Comparison of ENCODE assay signal across 32 cellular contexts in genomic region chr18:69804776-69805501, GRCh38.
"Had no signal": no experiment of that assay in that cellular context is flagged by ENCODE, and none has a peak within 500 bp of the region (broad histone marks: within the 10 kb centered on the region; RNA-seq: fewer than 3 reads in every experiment).

No MANE protein-coding gene starts in this region.

- H3K27ac Mint-ChIP-seq: activated B cell treated with CpG ODN at 0.5 μM for 24 hours; activated CD4-positive, alpha-beta memory T cell treated with anti-CD3 and anti-CD28 coated beads for 36 hours; activated CD4-positive, alpha-beta T cell treated with anti-CD3 and anti-CD28 coated beads, Interleukin-2, amount 10 ng/mL, durations not matched to agents 24 days and 14 days; activated CD8-positive, alpha-beta T cell treated with anti-CD3 and anti-CD28 coated beads for 36 hours; activated naive CD4-positive, alpha-beta T cell treated with anti-CD3 and anti-CD28 coated beads for 36 hours; activated naive CD4-positive, alpha-beta T cell treated with anti-CD3 and anti-CD28 coated beads, Interleukin-2, amount 50 U/mL, for 72 hours; activated naive CD8-positive, alpha-beta T cell treated with anti-CD3 and anti-CD28 coated beads for 36 hours; activated T-helper 2 cell treated with anti-CD3 and anti-CD28 coated beads, Interferon-gamma antibody, Interleukin-2, Interleukin-4, amounts not matched to agents 10 μg/mL and 5 μg/mL and 100 μg/mL, durations not matched to agents 14 hours and 24 hours and 36 hours; T-helper 1 cell treated with Interleukin-12 subunit alpha and Interleukin-12 subunit beta and Interleukin-4 antibody, amounts not matched to agents 30 μg/mL and 1 μg/mL, for 36 hours; T-helper 2 cell treated with Interferon-gamma antibody and Interleukin-4, amounts not matched to agents 5 μg/mL and 100 μg/mL, for 36 hours had no signal

- H3K4me1 Mint-ChIP-seq: activated B cell treated with CpG ODN at 0.5 μM for 24 hours; activated CD4-positive, alpha-beta T cell treated with anti-CD3 and anti-CD28 coated beads, Interleukin-2, amount 10 ng/mL, durations not matched to agents 24 days and 14 days; activated naive CD8-positive, alpha-beta T cell treated with anti-CD3 and anti-CD28 coated beads for 36 hours had no signal

- H3K27ac ChIP-seq: adrenal gland, body of pancreas, brain microvascular endothelial cell, breast epithelium, VCaP had no signal

- H3K4me1 ChIP-seq: adrenal gland, body of pancreas, breast epithelium had no signal

- H3K27me3 Mint-ChIP-seq: activated B cell treated with CpG ODN at 0.5 μM for 24 hours; activated CD4-positive, alpha-beta memory T cell treated with anti-CD3 and anti-CD28 coated beads for 36 hours; activated CD4-positive, alpha-beta T cell treated with anti-CD3 and anti-CD28 coated beads, Interleukin-2, amount 10 ng/mL, durations not matched to agents 24 days and 14 days; activated CD8-positive, alpha-beta T cell treated with anti-CD3 and anti-CD28 coated beads for 36 hours; activated naive CD8-positive, alpha-beta T cell treated with anti-CD3 and anti-CD28 coated beads for 36 hours had no signal

- H3K9me3 Mint-ChIP-seq: activated CD4-positive, alpha-beta memory T cell treated with anti-CD3 and anti-CD28 coated beads for 36 hours; activated CD8-positive, alpha-beta T cell treated with anti-CD3 and anti-CD28 coated beads for 36 hours; activated naive CD4-positive, alpha-beta T cell treated with anti-CD3 and anti-CD28 coated beads for 36 hours; activated naive CD4-positive, alpha-beta T cell treated with anti-CD3 and anti-CD28 coated beads, Interleukin-2, amount 50 U/mL, for 72 hours; activated naive CD8-positive, alpha-beta T cell treated with anti-CD3 and anti-CD28 coated beads for 36 hours; activated T-helper 2 cell treated with anti-CD3 and anti-CD28 coated beads, Interferon-gamma antibody, Interleukin-2, Interleukin-4, amounts not matched to agents 10 μg/mL and 5 μg/mL and 100 μg/mL, durations not matched to agents 14 hours and 24 hours and 36 hours; T-helper 1 cell treated with Interleukin-12 subunit alpha and Interleukin-12 subunit beta and Interleukin-4 antibody, amounts not matched to agents 30 μg/mL and 1 μg/mL, for 36 hours; T-helper 2 cell treated with Interferon-gamma antibody and Interleukin-4, amounts not matched to agents 5 μg/mL and 100 μg/mL, for 36 hours had no signal

- DNase-seq: activated B cell treated with CpG ODN at 0.5 μM for 24 hours; activated CD4-positive, alpha-beta memory T cell treated with anti-CD3 and anti-CD28 coated beads for 36 hours; activated CD4-positive, alpha-beta T cell treated with anti-CD3 and anti-CD28 coated beads for 4 hours; activated CD4-positive, alpha-beta T cell treated with anti-CD3 and anti-CD28 coated beads, Interleukin-2, amount 10 ng/mL, durations not matched to agents 24 days and 14 days; activated CD4-positive, alpha-beta T cell treated with anti-CD3 and anti-CD28 coated beads, Interleukin-2, amount 50 U/mL, for 1 hour; activated CD4-positive, alpha-beta T cell treated with anti-CD3 and anti-CD28 coated beads, Interleukin-2, amount 50 U/mL, for 4 hours; activated CD4-positive, CD25-positive, alpha-beta regulatory T cell treated with anti-CD3 and anti-CD28 coated beads, Interleukin-2, amount 50 U/mL, for 72 hours; activated CD8-positive, alpha-beta memory T cell treated with anti-CD3 and anti-CD28 coated beads, Interleukin-2, amount 50 U/mL, for 4 hours; activated CD8-positive, alpha-beta T cell treated with anti-CD3 and anti-CD28 coated beads for 36 hours; activated effector memory CD4-positive, alpha-beta T cell treated with Interleukin-2 at 50 U/mL for 16 hours; activated gamma-delta T cell; activated naive CD4-positive, alpha-beta T cell treated with anti-CD3 and anti-CD28 coated beads for 36 hours; activated naive CD4-positive, alpha-beta T cell treated with anti-CD3 and anti-CD28 coated beads, Interleukin-2, amount 50 U/mL, for 16 hours; activated naive CD8-positive, alpha-beta T cell treated with anti-CD3 and anti-CD28 coated beads for 36 hours; activated T-cell treated with anti-CD3 and anti-CD28 coated beads for 4 hours; activated T-cell treated with anti-CD3 and anti-CD28 coated beads, Interleukin-2, amount 50 U/mL, for 1 hour; activated T-cell treated with anti-CD3 and anti-CD28 coated beads, Interleukin-2, amount 50 U/mL, for 48 hours; adrenal gland; amniotic stem cell; aorta; body of pancreas; brain microvascular endothelial cell; central memory CD4-positive, alpha-beta T cell; T-helper 1 cell; T-helper 2 cell; T-helper 9 cell had no signal

- H3K36me3 ChIP-seq: adrenal gland, brain microvascular endothelial cell, breast epithelium had no signal

- H3K27me3 ChIP-seq: adrenal gland, body of pancreas, brain microvascular endothelial cell, breast epithelium had no signal

- ATAC-seq: activated CD8-positive, alpha-beta T cell treated with anti-CD3 and anti-CD28 coated beads for 36 hours; activated naive CD4-positive, alpha-beta T cell treated with anti-CD3 and anti-CD28 coated beads, Interleukin-2, amount 50 U/mL, for 72 hours; body of pancreas had no signal

- H3K4me3 Mint-ChIP-seq: activated B cell treated with CpG ODN at 0.5 μM for 24 hours; activated CD4-positive, alpha-beta memory T cell treated with anti-CD3 and anti-CD28 coated beads for 36 hours; activated CD4-positive, alpha-beta T cell treated with anti-CD3 and anti-CD28 coated beads, Interleukin-2, amount 10 ng/mL, durations not matched to agents 24 days and 14 days; activated CD8-positive, alpha-beta T cell treated with anti-CD3 and anti-CD28 coated beads for 36 hours; activated naive CD4-positive, alpha-beta T cell treated with anti-CD3 and anti-CD28 coated beads for 36 hours; activated naive CD8-positive, alpha-beta T cell treated with anti-CD3 and anti-CD28 coated beads for 36 hours; T-helper 1 cell treated with Interleukin-12 subunit alpha and Interleukin-12 subunit beta and Interleukin-4 antibody, amounts not matched to agents 30 μg/mL and 1 μg/mL, for 36 hours; T-helper 2 cell treated with Interferon-gamma antibody and Interleukin-4, amounts not matched to agents 5 μg/mL and 100 μg/mL, for 36 hours had no signal

- H3K9me3 ChIP-seq: adrenal gland, body of pancreas had no signal

- H3K4me3 ChIP-seq: adrenal gland, body of pancreas, breast epithelium had no signal
